Comparison of ENCODE assay signal across 9 cellular contexts in the genomic region with DNA sequence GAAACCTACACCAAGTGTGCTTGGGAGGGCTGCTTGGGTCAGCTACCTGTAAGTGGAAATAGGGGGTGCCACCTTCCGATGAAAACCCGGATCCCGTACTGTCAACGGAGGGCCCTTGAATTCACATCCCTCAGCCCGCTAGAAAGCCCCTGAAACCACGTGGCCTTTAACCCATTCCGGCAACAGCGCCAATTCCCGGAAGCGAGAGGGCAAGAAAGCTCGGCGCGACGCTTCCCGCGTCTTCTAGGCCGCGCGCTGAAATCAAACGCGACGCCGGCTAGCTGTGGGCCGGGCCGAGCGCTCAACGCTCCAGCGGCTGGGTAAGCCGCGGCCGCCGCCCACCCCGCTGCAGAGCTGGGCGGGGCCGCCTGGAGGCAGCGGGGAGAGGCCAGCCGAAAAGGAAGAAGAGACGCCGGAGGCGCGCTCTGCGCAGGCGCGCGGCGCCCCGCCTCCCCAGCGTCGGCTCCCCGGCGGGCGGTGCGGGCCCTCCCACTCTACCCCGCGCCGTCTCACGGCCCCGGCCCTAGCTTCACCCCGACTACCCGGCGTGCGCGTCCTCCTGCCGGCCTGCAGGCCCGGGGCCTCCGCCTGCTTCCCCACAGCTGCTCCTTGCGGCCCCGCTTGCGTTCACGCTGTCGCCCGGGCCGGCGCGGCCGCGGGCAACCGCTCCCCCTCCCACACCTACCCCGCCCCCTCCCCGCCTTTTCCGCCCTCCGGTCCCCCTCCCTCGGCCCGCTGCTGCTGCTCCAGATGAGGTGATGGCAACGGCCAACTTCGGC. TPM values are rescaled to one million over a fixed set of nuclear protein-coding genes. Genes with fewer than 3 reads are reported as not detected.
DNase-seq lines count a peak whose midpoint lies in the region; ATAC-seq, FAIRE-seq and TF ChIP-seq lines count a peak whose summit lies in the region.
"Had no signal": no experiment of that assay in that cellular context is flagged by ENCODE, and none has a peak within 500 bp of the region (broad histone marks: within the 10 kb centered on the region; RNA-seq: fewer than 3 reads in every experiment).

A gene (plus strand): TSS at position 492 of the 779 bp plus-strand sequence. CDS start 267 bp downstream, at position 759.

- H3K36me3 ChIP-seq in BE2C (peaks cover 7% of the 10 kb centered on the region; the same call in 1 of the 2 replicates), kidney (ENCODE audit: control insufficient read depth in 1 of 2, insufficient read depth in 2 of 2, low read length in 2 of 2) (no peaks in the 10 kb centered on the region)

- H3K27me3 ChIP-seq in BE2C = no peaks in the 10 kb centered on the region

- FAIRE-seq in kidney (lab: Jason Lieb, UNC) = no peak
- FAIRE-seq: islet of Langerhans had no signal

- H3K27ac ChIP-seq in kidney (ENCODE audit: low read depth in 2 of 2, low read length in 2 of 2) = peak within 1 kb of the TSS; percentile 67 to 80

- peak within 1 kb of the TSS; percentile 77 to 85 for H3K9ac ChIP-seq in kidney (ENCODE audit: low read length in 2 of 2)

- ATAC-seq in HG03439 (IDR thresholded peaks at IDR 0.05; ENCODE audit: unreplicated experiment) = peak; percentile 94

- H3K4me1 ChIP-seq in BE2C (peaks cover 5% of the 10 kb centered on the region; the same call in 1 of the 2 replicates), kidney (ENCODE audit: control insufficient read depth in 1 of 2, insufficient read depth in 1 of 2, low read depth in 1 of 2, low read length in 2 of 2) (peaks cover 4 to 7% of the 10 kb centered on the region in 2 donors)

- H3K4me3 ChIP-seq in BE2C (ENCODE audit: low read depth, low read length) = peak within 1 kb of the TSS; percentile 60
- H3K4me3 ChIP-seq in kidney (ENCODE audit: low read length in 2 of 2) = peak within 1 kb of the TSS; percentile 86 to 89

- H3K9me3 ChIP-seq in BE2C = no peaks in the 10 kb centered on the region
- no peaks in the 10 kb centered on the region for H3K9me3 ChIP-seq in kidney (ENCODE audit: control insufficient read depth in 1 of 2, low read length in 2 of 2)

- intact Hi-C loops in kidney (cut with DNase I) = no loop called here

- DNase-seq in BE2C = peak; percentile 93
- DNase-seq in GM19238 (ENCODE audit: insufficient read length, low spot score) = peak; percentile 93
- DNase-seq in NCI-H510A (lab: John Stamatoyannopoulos, UW) = peak; percentile 82
- DNase-seq in activated CD4-positive, alpha-beta T cell treated with anti-CD3 and anti-CD28 coated beads for 1 hour = peak; percentile 89
- DNase-seq in cerebellum (ENCODE audit: low spot score) = peak; percentile 93
- DNase-seq in kidney = peak; percentile 96
- DNase-seq in stimulated activated CD4-positive, alpha-beta T cell treated with anti-CD3 and anti-CD28 coated beads, Interleukin-15, amount 100 ng/mL, for 1 hour (ENCODE audit: low read depth in 1 of 2, low spot score in 1 of 2) = peak; percentile 86 to 90

- no peak for TF ChIP-seq CTCF in BE2C (IDR thresholded peaks at IDR 0.05; ENCODE audit: low read depth, low read length)
- TF ChIP-seq CTCF in kidney (IDR thresholded peaks at IDR 0.05; ENCODE audit: borderline replicate concordance, extremely low read depth, insufficient read depth) = no peak

RNA-seq across cellular contexts. Expression of the gene that starts here (rescaled TPM):
- 31.4 TPM for polyA plus RNA-seq in BE2C (2012; ENCODE audit: insufficient read depth, insufficient read length, low read depth)
- total RNA-seq in cerebellum (140 TPM), kidney (32.4 TPM)
- 4.6 TPM for polyA plus RNA-seq in kidney (ENCODE audit: insufficient read depth, low read depth, low replicate concordance)

Comparison
In these comparisons a context has a peak if more than half of its experiments do, and no peak if none do; other contexts are left out.
1. Peak in every context shown above with its lines: DNase-seq, ATAC-seq, H3K4me3 ChIP-seq and H3K27ac ChIP-seq.